In genomic region chr1:77975386-77975785, GRCh38 we compare ENCODE assay signal across 10 cellular contexts. TPM values are rescaled to one million over a fixed set of nuclear protein-coding genes. Genes with fewer than 3 reads are reported as not detected.
DNase-seq lines count a peak whose midpoint lies in the region; ATAC-seq and TF ChIP-seq lines count a peak whose summit lies in the region.
"Had no signal": no experiment of that assay in that cellular context is flagged by ENCODE, and none has a peak within 500 bp of the region (broad histone marks: within the 10 kb centered on the region; RNA-seq: fewer than 3 reads in every experiment).

No MANE protein-coding gene starts in this region.

- ATAC-seq in heart left ventricle (no peak), GM19328 (IDR thresholded peaks at IDR 0.05; ENCODE audit: unreplicated experiment) (no peak), left lung (no peak)

- peak overlapping the region in 5 of 12 donors; percentile 4 to 40 (median 24) for H3K27ac ChIP-seq in heart left ventricle
- peak overlapping the region in 1 of 2 donors; percentile 4 for H3K27ac ChIP-seq in right atrium auricular region
- peak overlapping the region; percentile 98; the same call in 1 of the 2 replicates for H3K27ac ChIP-seq in VCaP
- peak overlapping the region in 3 of 5 donors; percentile 9 to 33 (median 31) for H3K27ac ChIP-seq in stomach
- no peak overlapping the region for H3K27ac ChIP-seq in left lung

- TF ChIP-seq CTCF in heart left ventricle (IDR thresholded peaks at IDR 0.05) (no peak), right atrium auricular region (IDR thresholded peaks at IDR 0.05) (no peak), VCaP (conservative IDR thresholded peaks at IDR 0.05) (no peak), fibroblast of villous mesenchyme (IDR thresholded peaks at IDR 0.05; ENCODE audit: insufficient read depth, low read depth, low read length) (no peak), stomach (IDR thresholded peaks at IDR 0.05) (no peak), left lung (IDR thresholded peaks at IDR 0.05) (no peak)

- no peaks in the 10 kb centered on the region for H3K27me3 ChIP-seq in heart left ventricle
- H3K27me3 ChIP-seq in right atrium auricular region = no peaks in the 10 kb centered on the region
- H3K27me3 ChIP-seq in stomach = no peaks in the 10 kb centered on the region
- no peaks in the 10 kb centered on the region for H3K27me3 ChIP-seq in left lung

- intact Hi-C loops in heart left ventricle (cut with DNase I) (loop anchor here in 6 of 10 donors (5.0 kb wide), 3 partner anchors 37 to 137 kb away; partner anchors contain the start of gene GIPC2 (in 1 of the 6)), stomach (cut with DNase I; ENCODE audit: low total_unique reads) (loop anchor here (10.0 kb wide), 1 partner anchor 139 kb away; no protein-coding TSS in a partner anchor), left lung (cut with DNase I) (loop anchor here in 1 of 2 donors (10.0 kb wide), 1 partner anchor 139 kb away; no protein-coding TSS in a partner anchor)

- H3K9me3 ChIP-seq in heart left ventricle (no peaks in the 10 kb centered on the region), right atrium auricular region (no peaks in the 10 kb centered on the region), stomach (no peaks in the 10 kb centered on the region), left lung (no peaks in the 10 kb centered on the region)

- H3K4me1 ChIP-seq in heart left ventricle (peaks cover 0 to 70% (median 40%) of the 10 kb centered on the region in 12 donors), right atrium auricular region (peaks cover 0 to 41% of the 10 kb centered on the region in 2 donors), stomach (peaks cover 29 to 81% (median 52%) of the 10 kb centered on the region in 4 donors), left lung (peaks cover 16 to 70% of the 10 kb centered on the region in 2 donors)

- DNase-seq in heart left ventricle (no peak), right atrium auricular region (ENCODE audit: low spot score) (no peak), fibroblast of villous mesenchyme (ENCODE audit: low read depth) (peak; percentile 32), stomach (no peak), left lung (no peak)
- DNase-seq in effector CD4-positive, alpha-beta T cell = no peak
- DNase-seq: DMS 273 treated with DMSO at 0.1 percent for 48 hours, NCI-H446 treated with DMSO at 0.1 percent for 48 hours had no signal

- no peak for TF ChIP-seq EP300 in stomach (IDR thresholded peaks at IDR 0.05)

- peak overlapping the region in 9 of 12 donors; percentile 19 to 90 (median 81) for H3K4me3 ChIP-seq in heart left ventricle
- no peak overlapping the region for H3K4me3 ChIP-seq in right atrium auricular region
- peak overlapping the region; percentile 96 for H3K4me3 ChIP-seq in fibroblast of villous mesenchyme (ENCODE audit: low read depth, low read length)
- H3K4me3 ChIP-seq in stomach = peak overlapping the region in 3 of 4 donors; percentile 67 to 82 (median 76)
- H3K4me3 ChIP-seq in left lung = peak overlapping the region in 1 of 2 donors; percentile 68

- TF ChIP-seq POLR2A in heart left ventricle (IDR thresholded peaks at IDR 0.05) = no peak
- no peak for TF ChIP-seq POLR2A in stomach (IDR thresholded peaks at IDR 0.05)

- H3K36me3 ChIP-seq in heart left ventricle = peaks cover 0 to 47% (median 9%) of the 10 kb centered on the region in 9 donors
- H3K36me3 ChIP-seq in right atrium auricular region = peaks cover 3% of the 10 kb centered on the region
- peaks cover 3 to 23% (median 12%) of the 10 kb centered on the region in 4 donors for H3K36me3 ChIP-seq in stomach
- peaks cover 0 to 12% of the 10 kb centered on the region in 2 donors for H3K36me3 ChIP-seq in left lung

- WGBS in heart left ventricle, 4 donors = 11 to 22% (median 20%) methylated on average over 4 of the region's 4 CpGs
- 15 to 18% (median 15%) methylated on average over 4 of the region's 4 CpGs for WGBS in stomach, 5 donors

RNA-seq across cellular contexts. Expression of gene FUBP1, which starts 3.5 kb away (rescaled TPM):
- total RNA-seq in heart left ventricle (10 to 100 TPM; 40.5 to 78.9 (median 64.3) TPM), right atrium auricular region (10 to 100 TPM; 45.8 to 49.3 TPM), fibroblast of villous mesenchyme (87.0 and 125 TPM in 2 replicates), stomach (100 to 1,000 TPM in 3 of 5 donors, 10 to 100 TPM in 2; 39.4 to 394 (median 110) TPM), left lung (10 to 100 TPM; 95.4 to 97.4 TPM)
- polyA plus RNA-seq in heart left ventricle (10 to 100 TPM; 27.0 to 50.1 TPM), stomach (10 to 100 TPM; 25.6 to 48.0 (median 39.3) TPM)

RNA-seq across cellular contexts. Expression of gene DNAJB4, which starts 29.4 kb away (rescaled TPM):
- total RNA-seq in heart left ventricle (100 to 1,000 TPM in 4 of 9 donors, 10 to 100 TPM in 5; 56.7 to 190 (median 95.9) TPM), right atrium auricular region (10 to 100 TPM; 60.9 to 83.6 TPM), fibroblast of villous mesenchyme (35.4 and 57.0 TPM in 2 replicates), stomach (10 to 100 TPM in 4 of 5 donors, 1 to 10 TPM in 1; 7.2 to 65.7 (median 19.2) TPM), left lung (10 to 100 TPM; 29.8 to 45.6 TPM)
- polyA plus RNA-seq in heart left ventricle (100 to 1,000 TPM in 1 of 2 donors, 10 to 100 TPM in 1; 35.2 to 162 TPM), stomach (10 to 100 TPM in 2 of 3 donors, 1 to 10 TPM in 1; 7.3 to 13.1 (median 12.3) TPM)

Comparison
In these comparisons a context has a peak if more than half of its experiments do, and no peak if none do; other contexts are left out.
1. H3K4me3 ChIP-seq: peak in heart left ventricle (9 of 12), fibroblast of villous mesenchyme (single experiment) and stomach (3 of 4); none in right atrium auricular region (0 of 2).
2. H3K27ac ChIP-seq: peak in VCaP (single experiment) and stomach (3 of 5); none in left lung (0 of 2).